ENCODE assay signal across 24 cellular contexts in the genomic region with DNA sequence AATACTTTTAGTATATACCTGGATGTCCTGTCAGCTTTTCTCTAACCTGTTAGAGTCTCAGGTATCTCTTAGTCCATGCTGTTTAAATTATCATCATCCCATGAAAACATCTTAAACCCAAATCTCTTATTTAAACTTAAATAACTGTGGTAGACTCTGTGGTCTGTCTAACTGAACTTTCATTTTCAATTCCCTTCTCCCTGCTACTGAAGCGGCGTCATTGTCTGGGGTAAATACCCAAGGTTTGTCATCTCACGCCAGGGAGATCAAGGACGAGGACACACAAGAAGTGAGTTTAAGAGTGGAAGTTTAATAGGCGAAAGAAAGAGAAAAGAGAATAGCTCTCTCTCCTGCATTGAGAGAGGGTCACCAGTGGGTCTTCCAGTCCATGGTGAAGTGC.
DNase-seq lines count a peak whose midpoint lies in the region; ATAC-seq, FAIRE-seq and TF ChIP-seq lines count a peak whose summit lies in the region.
"Had no signal": no experiment of that assay in that cellular context is flagged by ENCODE, and none has a peak within 500 bp of the region (broad histone marks: within the 10 kb centered on the region; RNA-seq: fewer than 3 reads in every experiment).

No MANE protein-coding gene starts in this region.

- CTCF ChIA-PET in activated B cell treated with CpG ODN at 0.5 μM for 24 hours (lab: Charles Lee) = no interaction called here

- DNase-seq in GM18507 (ENCODE audit: extremely low spot score, insufficient read length, low read depth) (no peak), activated B cell treated with CpG ODN at 0.5 μM for 24 hours (no peak), medulla oblongata (ENCODE audit: extremely low spot score) (no peak), C1 segment of cervical spinal cord (lab: John Stamatoyannopoulos, UW) (no peak), cardiac septum (ENCODE audit: low spot score) (no peak)
- DNase-seq: activated CD8-positive, alpha-beta T cell treated with anti-CD3 and anti-CD28 coated beads for 36 hours; activated T-cell treated with anti-CD3 and anti-CD28 coated beads, Interleukin-2, amount 50 U/mL, for 72 hours; DMS79 treated with DMSO at 0.1 percent for 48 hours; effector memory CD4-positive, alpha-beta T cell; esophagus squamous epithelium; Kasumi-1; mucosa of descending colon; NCI-H1417 treated with DMSO at 0.1 percent for 48 hours; NCI-H526; SHP77 treated with DMSO at 0.1 percent for 48 hours; stimulated activated naive CD8-positive, alpha-beta T cell treated with anti-CD3 and anti-CD28 coated beads, Interleukin-15, amount 100 ng/mL, for 72 hours; T-helper 17 cell; transverse colon had no signal

- peak; percentile 71 for FAIRE-seq in GM18507 (lab: Jason Lieb, UNC)
- FAIRE-seq: astrocyte had no signal

- H3K4me1 Mint-ChIP-seq in activated B cell treated with CpG ODN at 0.5 μM for 24 hours = peaks cover 15% of the 10 kb centered on the region
- H3K4me1 Mint-ChIP-seq: activated naive CD4-positive, alpha-beta T cell treated with anti-CD3 and anti-CD28 coated beads, Interleukin-2, amount 50 U/mL, for 24 hours; neural progenitor cell; stimulated activated naive CD8-positive, alpha-beta T cell treated with anti-CD3 and anti-CD28 coated beads, Interleukin-15, amount 100 ng/mL, for 72 hours; T-helper 17 cell had no signal

- H3K4me3 Mint-ChIP-seq in activated B cell treated with CpG ODN at 0.5 μM for 24 hours = peak overlapping the region; percentile 6
- H3K4me3 Mint-ChIP-seq: activated CD8-positive, alpha-beta T cell treated with anti-CD3 and anti-CD28 coated beads for 36 hours; activated naive CD4-positive, alpha-beta T cell treated with anti-CD3 and anti-CD28 coated beads, Interleukin-2, amount 50 U/mL, for 24 hours; activated T-cell treated with anti-CD3 and anti-CD28 coated beads, Interleukin-2, amount 50 U/mL, for 72 hours; neural progenitor cell; stimulated activated naive CD8-positive, alpha-beta T cell treated with anti-CD3 and anti-CD28 coated beads, Interleukin-15, amount 100 ng/mL, for 72 hours; T-helper 17 cell had no signal

- peak; percentile 83 for ATAC-seq in HG02642 (IDR thresholded peaks at IDR 0.05; ENCODE audit: poor library complexity, unreplicated experiment)
- peak; percentile 79 for ATAC-seq in HG03439 (IDR thresholded peaks at IDR 0.05; ENCODE audit: unreplicated experiment)
- ATAC-seq in activated B cell treated with CpG ODN at 0.5 μM for 24 hours (ENCODE audit: low read depth) = peak; percentile 28
- no peak for ATAC-seq in GM21619 (IDR thresholded peaks at IDR 0.05; ENCODE audit: unreplicated experiment)
- ATAC-seq: activated CD8-positive, alpha-beta T cell treated with anti-CD3 and anti-CD28 coated beads for 36 hours; activated T-cell treated with anti-CD3 and anti-CD28 coated beads, Interleukin-2, amount 50 U/mL, for 72 hours; mucosa of descending colon; stimulated activated naive CD8-positive, alpha-beta T cell treated with anti-CD3 and anti-CD28 coated beads, Interleukin-15, amount 100 ng/mL, for 72 hours; T-helper 17 cell had no signal

- no peak for TF ChIP-seq CTCF in activated B cell treated with CpG ODN at 0.5 μM for 24 hours (IDR thresholded peaks at IDR 0.05)

- no peaks in the 10 kb centered on the region for H3K9me3 Mint-ChIP-seq in activated B cell treated with CpG ODN at 0.5 μM for 24 hours
- H3K9me3 Mint-ChIP-seq: activated CD8-positive, alpha-beta T cell treated with anti-CD3 and anti-CD28 coated beads for 36 hours; activated naive CD4-positive, alpha-beta T cell treated with anti-CD3 and anti-CD28 coated beads, Interleukin-2, amount 50 U/mL, for 24 hours; activated T-cell treated with anti-CD3 and anti-CD28 coated beads, Interleukin-2, amount 50 U/mL, for 72 hours; neural progenitor cell; stimulated activated naive CD8-positive, alpha-beta T cell treated with anti-CD3 and anti-CD28 coated beads, Interleukin-15, amount 100 ng/mL, for 72 hours had no signal

- H3K36me3 Mint-ChIP-seq in activated B cell treated with CpG ODN at 0.5 μM for 24 hours (ENCODE audit: low read depth) = no peaks in the 10 kb centered on the region
- H3K36me3 Mint-ChIP-seq: activated naive CD4-positive, alpha-beta T cell treated with anti-CD3 and anti-CD28 coated beads, Interleukin-2, amount 50 U/mL, for 24 hours; neural progenitor cell had no signal

- intact Hi-C loops in activated B cell treated with CpG ODN at 0.5 μM for 24 hours (cut with micrococcal nuclease) = no loop called here
- intact Hi-C loops in cardiac septum (cut with DNase I) = no loop called here

- POLR2A ChIA-PET in activated B cell treated with CpG ODN at 0.5 μM for 24 hours (lab: Charles Lee) = no interaction called here

- H3K27ac Mint-ChIP-seq in activated B cell treated with CpG ODN at 0.5 μM for 24 hours = peak overlapping the region; percentile 18
- H3K27ac Mint-ChIP-seq: activated CD8-positive, alpha-beta T cell treated with anti-CD3 and anti-CD28 coated beads for 36 hours; activated naive CD4-positive, alpha-beta T cell treated with anti-CD3 and anti-CD28 coated beads, Interleukin-2, amount 50 U/mL, for 24 hours; activated T-cell treated with anti-CD3 and anti-CD28 coated beads, Interleukin-2, amount 50 U/mL, for 72 hours; neural progenitor cell; T-helper 17 cell had no signal

- H3K27me3 Mint-ChIP-seq in activated B cell treated with CpG ODN at 0.5 μM for 24 hours = no peaks in the 10 kb centered on the region
- H3K27me3 Mint-ChIP-seq: stimulated activated naive CD8-positive, alpha-beta T cell treated with anti-CD3 and anti-CD28 coated beads, Interleukin-15, amount 100 ng/mL, for 72 hours had no signal
